ENCODE assay signal across 1 cellular context in the genomic region with DNA sequence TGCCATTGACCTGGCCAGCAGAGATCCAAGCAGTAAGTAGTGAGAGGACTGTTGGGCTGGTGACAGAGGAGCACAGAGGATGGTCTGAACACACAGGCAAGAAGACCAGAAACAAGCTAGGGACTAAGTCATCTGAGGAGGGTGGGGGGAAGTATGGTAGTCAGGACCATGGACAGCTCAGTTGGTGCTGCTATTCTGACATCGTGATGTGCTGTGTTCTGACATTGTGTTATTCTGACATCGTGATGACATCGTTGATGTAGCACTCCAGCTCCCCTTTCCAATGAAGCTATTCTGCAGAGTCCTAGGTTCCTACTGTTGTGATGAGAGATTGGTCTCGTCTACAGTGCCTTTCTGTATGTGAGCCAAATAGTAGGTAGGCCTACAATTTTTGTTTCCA.
A peak's percentile ranks its signal among the peaks of the same experiment; 100 is the strongest.
TF ChIP-seq lines count a peak whose summit lies in the region.

No MANE protein-coding gene starts in this region.

TF ChIP-seq in HEK293, 187 proteins besides CTCF, POLR2A, EP300 and RAD21 (continued from another document):
- TF ChIP-seq, protein P1, sequence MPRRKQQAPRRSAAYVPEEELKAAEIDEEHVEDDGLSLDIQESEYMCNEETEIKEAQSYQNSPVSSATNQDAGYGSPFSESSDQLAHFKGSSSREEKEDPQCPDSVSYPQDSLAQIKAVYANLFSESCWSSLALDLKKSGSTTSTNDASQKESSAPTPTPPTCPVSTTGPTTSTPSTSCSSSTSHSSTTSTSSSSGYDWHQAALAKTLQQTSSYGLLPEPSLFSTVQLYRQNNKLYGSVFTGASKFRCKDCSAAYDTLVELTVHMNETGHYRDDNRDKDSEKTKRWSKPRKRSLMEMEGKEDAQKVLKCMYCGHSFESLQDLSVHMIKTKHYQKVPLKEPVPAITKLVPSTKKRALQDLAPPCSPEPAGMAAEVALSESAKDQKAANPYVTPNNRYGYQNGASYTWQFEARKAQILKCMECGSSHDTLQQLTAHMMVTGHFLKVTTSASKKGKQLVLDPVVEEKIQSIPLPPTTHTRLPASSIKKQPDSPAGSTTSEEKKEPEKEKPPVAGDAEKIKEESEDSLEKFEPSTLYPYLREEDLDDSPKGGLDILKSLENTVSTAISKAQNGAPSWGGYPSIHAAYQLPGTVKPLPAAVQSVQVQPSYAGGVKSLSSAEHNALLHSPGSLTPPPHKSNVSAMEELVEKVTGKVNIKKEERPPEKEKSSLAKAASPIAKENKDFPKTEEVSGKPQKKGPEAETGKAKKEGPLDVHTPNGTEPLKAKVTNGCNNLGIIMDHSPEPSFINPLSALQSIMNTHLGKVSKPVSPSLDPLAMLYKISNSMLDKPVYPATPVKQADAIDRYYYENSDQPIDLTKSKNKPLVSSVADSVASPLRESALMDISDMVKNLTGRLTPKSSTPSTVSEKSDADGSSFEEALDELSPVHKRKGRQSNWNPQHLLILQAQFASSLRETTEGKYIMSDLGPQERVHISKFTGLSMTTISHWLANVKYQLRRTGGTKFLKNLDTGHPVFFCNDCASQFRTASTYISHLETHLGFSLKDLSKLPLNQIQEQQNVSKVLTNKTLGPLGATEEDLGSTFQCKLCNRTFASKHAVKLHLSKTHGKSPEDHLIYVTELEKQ (tag by site-specific recombination; IDR thresholded peaks at IDR 0.05; ENCODE audit: borderline replicate concordance): peak; percentile 87; the same call in 1 of the 2 replicates
- TF ChIP-seq ZBTB21 (tag by site-specific recombination; IDR thresholded peaks at IDR 0.05) (peak; percentile 93), ZFHX2 (tag by site-specific recombination; conservative IDR thresholded peaks at IDR 0.05) (no peak), ZNF2 (tag by site-specific recombination; IDR thresholded peaks at IDR 0.05) (peak; percentile 76; the same call in 1 of the 2 replicates), MYNN (tag by site-specific recombination; IDR thresholded peaks at IDR 0.05; ENCODE audit: borderline replicate concordance) (peak; percentile 97), ZBTB17 (tag by site-specific recombination; IDR thresholded peaks at IDR 0.05) (peak; percentile 70), MZF1 (tag by site-specific recombination; IDR thresholded peaks at IDR 0.05; ENCODE audit: borderline replicate concordance) (no peak), KLF9 (tag by site-specific recombination; IDR thresholded peaks at IDR 0.05; ENCODE audit: low read depth) (no peak), ZSCAN30 (tag by site-specific recombination; IDR thresholded peaks at IDR 0.05) (0 out of 2 replicates have a peak, but pooled peaks have one; percentile 45), ZNF629 (tag by site-specific recombination; IDR thresholded peaks at IDR 0.05) (peak; percentile 99), TRIM28 (IDR thresholded peaks at IDR 0.05; ENCODE audit: borderline replicate concordance, low read length) (peak; percentile 40; the same call in 1 of the 2 replicates), ZXDB (tag by site-specific recombination; IDR thresholded peaks at IDR 0.05) (0 out of 2 replicates have a peak, but pooled peaks have one; percentile 13), ZFP69B (tag by site-specific recombination; IDR thresholded peaks at IDR 0.05) (0 out of 2 replicates have a peak, but pooled peaks have one; percentile 39), ZNF585B (tag by site-specific recombination; IDR thresholded peaks at IDR 0.05) (no peak), ZFP37 (tag by site-specific recombination; IDR thresholded peaks at IDR 0.05) (0 out of 2 replicates have a peak, but pooled peaks have one; percentile 48), ZNF600 (tag by site-specific recombination; IDR thresholded peaks at IDR 0.05) (peak; percentile 98), KLF7 (tag by site-specific recombination; IDR thresholded peaks at IDR 0.05; ENCODE audit: borderline replicate concordance) (no peak)
- TF ChIP-seq, protein P2, sequence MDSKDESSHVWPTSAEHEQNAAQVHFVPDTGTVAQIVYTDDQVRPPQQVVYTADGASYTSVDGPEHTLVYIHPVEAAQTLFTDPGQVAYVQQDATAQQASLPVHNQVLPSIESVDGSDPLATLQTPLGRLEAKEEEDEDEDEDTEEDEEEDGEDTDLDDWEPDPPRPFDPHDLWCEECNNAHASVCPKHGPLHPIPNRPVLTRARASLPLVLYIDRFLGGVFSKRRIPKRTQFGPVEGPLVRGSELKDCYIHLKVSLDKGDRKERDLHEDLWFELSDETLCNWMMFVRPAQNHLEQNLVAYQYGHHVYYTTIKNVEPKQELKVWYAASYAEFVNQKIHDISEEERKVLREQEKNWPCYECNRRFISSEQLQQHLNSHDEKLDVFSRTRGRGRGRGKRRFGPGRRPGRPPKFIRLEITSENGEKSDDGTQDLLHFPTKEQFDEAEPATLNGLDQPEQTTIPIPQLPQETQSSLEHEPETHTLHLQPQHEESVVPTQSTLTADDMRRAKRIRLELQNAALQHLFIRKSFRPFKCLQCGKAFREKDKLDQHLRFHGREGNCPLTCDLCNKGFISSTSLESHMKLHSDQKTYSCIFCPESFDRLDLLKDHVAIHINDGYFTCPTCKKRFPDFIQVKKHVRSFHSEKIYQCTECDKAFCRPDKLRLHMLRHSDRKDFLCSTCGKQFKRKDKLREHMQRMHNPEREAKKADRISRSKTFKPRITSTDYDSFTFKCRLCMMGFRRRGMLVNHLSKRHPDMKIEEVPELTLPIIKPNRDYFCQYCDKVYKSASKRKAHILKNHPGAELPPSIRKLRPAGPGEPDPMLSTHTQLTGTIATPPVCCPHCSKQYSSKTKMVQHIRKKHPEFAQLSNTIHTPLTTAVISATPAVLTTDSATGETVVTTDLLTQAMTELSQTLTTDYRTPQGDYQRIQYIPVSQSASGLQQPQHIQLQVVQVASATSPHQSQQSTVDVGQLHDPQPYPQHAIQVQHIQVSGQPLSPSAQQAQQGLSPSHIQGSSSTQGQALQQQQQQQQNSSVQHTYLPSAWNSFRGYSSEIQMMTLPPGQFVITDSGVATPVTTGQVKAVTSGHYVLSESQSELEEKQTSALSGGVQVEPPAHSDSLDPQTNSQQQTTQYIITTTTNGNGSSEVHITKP (tag by site-specific recombination; IDR thresholded peaks at IDR 0.05): peak; percentile 64
- TF ChIP-seq, protein P3, sequence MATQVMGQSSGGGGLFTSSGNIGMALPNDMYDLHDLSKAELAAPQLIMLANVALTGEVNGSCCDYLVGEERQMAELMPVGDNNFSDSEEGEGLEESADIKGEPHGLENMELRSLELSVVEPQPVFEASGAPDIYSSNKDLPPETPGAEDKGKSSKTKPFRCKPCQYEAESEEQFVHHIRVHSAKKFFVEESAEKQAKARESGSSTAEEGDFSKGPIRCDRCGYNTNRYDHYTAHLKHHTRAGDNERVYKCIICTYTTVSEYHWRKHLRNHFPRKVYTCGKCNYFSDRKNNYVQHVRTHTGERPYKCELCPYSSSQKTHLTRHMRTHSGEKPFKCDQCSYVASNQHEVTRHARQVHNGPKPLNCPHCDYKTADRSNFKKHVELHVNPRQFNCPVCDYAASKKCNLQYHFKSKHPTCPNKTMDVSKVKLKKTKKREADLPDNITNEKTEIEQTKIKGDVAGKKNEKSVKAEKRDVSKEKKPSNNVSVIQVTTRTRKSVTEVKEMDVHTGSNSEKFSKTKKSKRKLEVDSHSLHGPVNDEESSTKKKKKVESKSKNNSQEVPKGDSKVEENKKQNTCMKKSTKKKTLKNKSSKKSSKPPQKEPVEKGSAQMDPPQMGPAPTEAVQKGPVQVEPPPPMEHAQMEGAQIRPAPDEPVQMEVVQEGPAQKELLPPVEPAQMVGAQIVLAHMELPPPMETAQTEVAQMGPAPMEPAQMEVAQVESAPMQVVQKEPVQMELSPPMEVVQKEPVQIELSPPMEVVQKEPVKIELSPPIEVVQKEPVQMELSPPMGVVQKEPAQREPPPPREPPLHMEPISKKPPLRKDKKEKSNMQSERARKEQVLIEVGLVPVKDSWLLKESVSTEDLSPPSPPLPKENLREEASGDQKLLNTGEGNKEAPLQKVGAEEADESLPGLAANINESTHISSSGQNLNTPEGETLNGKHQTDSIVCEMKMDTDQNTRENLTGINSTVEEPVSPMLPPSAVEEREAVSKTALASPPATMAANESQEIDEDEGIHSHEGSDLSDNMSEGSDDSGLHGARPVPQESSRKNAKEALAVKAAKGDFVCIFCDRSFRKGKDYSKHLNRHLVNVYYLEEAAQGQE (tag by site-specific recombination; IDR thresholded peaks at IDR 0.05): peak; percentile 100
- TF ChIP-seq, protein P4, sequence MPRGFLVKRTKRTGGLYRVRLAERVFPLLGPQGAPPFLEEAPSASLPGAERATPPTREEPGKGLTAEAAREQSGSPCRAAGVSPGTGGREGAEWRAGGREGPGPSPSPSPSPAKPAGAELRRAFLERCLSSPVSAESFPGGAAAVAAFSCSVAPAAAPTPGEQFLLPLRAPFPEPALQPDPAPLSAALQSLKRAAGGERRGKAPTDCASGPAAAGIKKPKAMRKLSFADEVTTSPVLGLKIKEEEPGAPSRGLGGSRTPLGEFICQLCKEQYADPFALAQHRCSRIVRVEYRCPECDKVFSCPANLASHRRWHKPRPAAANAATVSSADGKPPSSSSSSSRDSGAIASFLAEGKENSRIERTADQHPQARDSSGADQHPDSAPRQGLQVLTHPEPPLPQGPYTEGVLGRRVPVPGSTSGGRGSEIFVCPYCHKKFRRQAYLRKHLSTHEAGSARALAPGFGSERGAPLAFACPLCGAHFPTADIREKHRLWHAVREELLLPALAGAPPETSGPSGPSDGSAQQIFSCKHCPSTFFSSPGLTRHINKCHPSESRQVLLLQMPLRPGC (tag by site-specific recombination; IDR thresholded peaks at IDR 0.05): peak; percentile 61; the same call in 1 of the 2 replicates
- TF ChIP-seq, protein P5, sequence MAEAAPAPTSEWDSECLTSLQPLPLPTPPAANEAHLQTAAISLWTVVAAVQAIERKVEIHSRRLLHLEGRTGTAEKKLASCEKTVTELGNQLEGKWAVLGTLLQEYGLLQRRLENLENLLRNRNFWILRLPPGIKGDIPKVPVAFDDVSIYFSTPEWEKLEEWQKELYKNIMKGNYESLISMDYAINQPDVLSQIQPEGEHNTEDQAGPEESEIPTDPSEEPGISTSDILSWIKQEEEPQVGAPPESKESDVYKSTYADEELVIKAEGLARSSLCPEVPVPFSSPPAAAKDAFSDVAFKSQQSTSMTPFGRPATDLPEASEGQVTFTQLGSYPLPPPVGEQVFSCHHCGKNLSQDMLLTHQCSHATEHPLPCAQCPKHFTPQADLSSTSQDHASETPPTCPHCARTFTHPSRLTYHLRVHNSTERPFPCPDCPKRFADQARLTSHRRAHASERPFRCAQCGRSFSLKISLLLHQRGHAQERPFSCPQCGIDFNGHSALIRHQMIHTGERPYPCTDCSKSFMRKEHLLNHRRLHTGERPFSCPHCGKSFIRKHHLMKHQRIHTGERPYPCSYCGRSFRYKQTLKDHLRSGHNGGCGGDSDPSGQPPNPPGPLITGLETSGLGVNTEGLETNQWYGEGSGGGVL (tag by site-specific recombination; IDR thresholded peaks at IDR 0.05): no peak
